Comparison of ENCODE assay signal across 10 cellular contexts in the genomic region with DNA sequence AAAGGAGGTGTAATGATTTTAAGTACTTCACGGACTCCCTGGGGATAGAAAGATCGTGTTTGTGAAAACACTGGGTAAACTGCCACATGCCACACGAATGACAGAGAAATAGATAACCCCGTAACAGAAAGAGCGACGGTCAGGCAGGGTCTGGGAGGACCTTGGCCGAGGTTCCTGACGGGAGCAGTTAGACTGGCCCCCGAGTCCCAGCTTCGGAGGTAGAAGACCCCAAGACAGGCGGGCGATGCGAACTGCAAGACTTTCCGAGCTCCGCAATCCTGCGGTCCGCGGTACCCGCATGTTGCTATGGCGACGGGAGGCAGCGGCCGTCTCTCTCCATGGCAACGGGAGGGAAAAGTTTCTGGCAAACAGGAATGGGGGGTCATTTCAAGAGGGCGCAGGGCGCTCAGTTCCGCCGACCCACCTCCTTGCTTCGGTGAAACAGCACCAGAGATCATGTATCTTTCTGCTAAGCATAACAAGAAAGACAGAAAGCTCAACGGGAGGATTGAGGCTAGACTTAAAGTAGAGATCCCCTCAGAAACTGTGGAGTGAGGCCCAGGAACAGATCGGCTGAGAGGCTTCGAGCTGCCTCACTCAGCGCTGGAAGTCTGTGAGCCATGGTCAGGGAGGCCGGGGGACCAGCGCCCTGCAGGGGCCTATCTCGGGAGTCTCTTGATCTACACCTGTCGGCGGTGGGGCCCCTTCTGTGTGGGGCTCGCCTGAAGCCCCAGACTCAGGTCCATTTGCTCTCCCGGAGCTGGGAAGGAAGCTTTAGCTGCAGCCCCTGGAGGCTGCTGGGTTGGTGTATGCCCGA. TPM values are rescaled to one million over a fixed set of nuclear protein-coding genes. Genes with fewer than 3 reads are reported as not detected.
DNase-seq lines count a peak whose midpoint lies in the region; ATAC-seq and TF ChIP-seq lines count a peak whose summit lies in the region.
"Had no signal": no experiment of that assay in that cellular context is flagged by ENCODE, and none has a peak within 500 bp of the region (broad histone marks: within the 10 kb centered on the region; RNA-seq: fewer than 3 reads in every experiment).

No MANE protein-coding gene starts in this region.

- H4K20me1 ChIP-seq in mammary epithelial cell (ENCODE audit: insufficient read depth, low read length), result peaks cover 3% of the 10 kb centered on the region

- peak overlapping the region; percentile 21 for H3K4me3 Mint-ChIP-seq in memory B cell

- no peaks in the 10 kb centered on the region for H3K36me3 Mint-ChIP-seq in memory B cell

- no peak for TF ChIP-seq CTCF in mammary epithelial cell (conservative IDR thresholded peaks at IDR 0.05 in 1 of 2, IDR thresholded peaks at IDR 0.05 in 1 of 2; ENCODE audit: extremely low read depth in 1 of 2, insufficient read depth in 1 of 2, low read depth in 1 of 2, low read length in 2 of 2)

- intact Hi-C loops in mammary epithelial cell (cut with micrococcal nuclease) (no loop called here), posterior vena cava (cut with DNase I) (no loop called here)

- BruUV-seq in mammary epithelial cell (replicated peaks; lab: Mats Ljungman, UMichigan), result no TSS peak

- no peaks in the 10 kb centered on the region for H3K79me2 ChIP-seq in mammary epithelial cell (ENCODE audit: insufficient read depth, low read length)

- peaks cover 9% of the 10 kb centered on the region for H3K4me1 ChIP-seq in mammary epithelial cell (ENCODE audit: insufficient read depth, low read length)

- H3K27ac Mint-ChIP-seq in memory B cell, result no peak overlapping the region

- no peak overlapping the region for H3K4me2 ChIP-seq in mammary epithelial cell (ENCODE audit: insufficient read depth, low read depth, low read length)

- H3K27ac ChIP-seq in mammary epithelial cell (ENCODE audit: insufficient read depth, low read depth, low read length), result no peak overlapping the region
- H3K27ac ChIP-seq: skin epidermis had no signal

- H3K36me3 ChIP-seq in H7 (replicated peaks; ENCODE audit: control insufficient read depth, insufficient read depth, low read length), result 0 out of 2 replicates have a peak, but pooled peaks cover 4% of the 10 kb centered on the region
- H3K36me3 ChIP-seq in mammary epithelial cell (ENCODE audit: insufficient read depth, low read length), result no peaks in the 10 kb centered on the region

- no peak overlapping the region for H2AFZ ChIP-seq in mammary epithelial cell (ENCODE audit: low read depth, low read length)

- no peak overlapping the region for H3K9ac ChIP-seq in mammary epithelial cell (ENCODE audit: insufficient read depth, low read length)

- DNase-seq in AG20443 (ENCODE audit: low spot score) (peak; percentile 56), H7 (peak; percentile 87), astrocyte of the hippocampus (ENCODE audit: low read depth, low spot score) (peak; percentile 68), memory B cell (ENCODE audit: low spot score in 2 of 2) (no peak), mammary epithelial cell (no peak), posterior vena cava (ENCODE audit: low spot score) (no peak), COLO829 (ENCODE audit: low spot score) (no peak), MV-4-11 (lab: John Stamatoyannopoulos, UW) (no peak)

- dilution Hi-C loops in mammary epithelial cell (cut with HindIII; ENCODE audit: low sequenced_read_pairs), result no loop called here

- CTCF ChIA-PET in mammary epithelial cell (lab: Charles Lee; ENCODE audit: low non-redundant PET), result no interaction called here

- WGBS in mammary epithelial cell (ENCODE audit: low coverage, missing lambda C conversion rate), result 10% methylated on average over 30 of the region's 41 CpGs

- H3K4me1 Mint-ChIP-seq in memory B cell, result peaks cover 6% of the 10 kb centered on the region

- no peak for ATAC-seq in memory B cell (ENCODE audit: low read depth)

- H3K4me3 ChIP-seq in H7 (ENCODE audit: insufficient read depth, low read depth, low read length) (peak overlapping the region; percentile 95), mammary epithelial cell (replicated peaks in 1 of 3; ENCODE audit: insufficient read depth in 1 of 3, low read depth in 2 of 3, low read length in 3 of 3) (no peak overlapping the region)

- peaks cover 29% of the 10 kb centered on the region for H3K27me3 ChIP-seq in H7 (ENCODE audit: control insufficient read depth, insufficient read depth, low read length)
- peaks cover 49% of the 10 kb centered on the region for H3K27me3 ChIP-seq in mammary epithelial cell (ENCODE audit: insufficient read depth, low read length)

- H3K9me3 ChIP-seq in mammary epithelial cell (replicated peaks; ENCODE audit: insufficient read depth, low read length), result no peaks in the 10 kb centered on the region

- in situ Hi-C loops in mammary epithelial cell (cut with MboI; ENCODE audit: low sequenced_read_pairs in 2 of 2), result no loop called here

- H3K9me3 Mint-ChIP-seq in memory B cell, result no peaks in the 10 kb centered on the region

- peaks cover 29% of the 10 kb centered on the region for H3K27me3 Mint-ChIP-seq in memory B cell

RNA-seq across cellular contexts. Expression of a gene that starts 0.7 kb away (rescaled TPM):
- 41.6 and 69.8 TPM in 2 replicates for total RNA-seq in H7 (2014; rRNA removed; shearing (Covaris generic))
- total RNA-seq in mammary epithelial cell, result not detected
- not detected for polyA plus RNA-seq in mammary epithelial cell
- polyA minus RNA-seq in mammary epithelial cell, result not detected
- total RNA-seq in posterior vena cava, result under 1 TPM in 1 of 2 donors, not detected in 1; 0.10 TPM
- total RNA-seq: SK-MEL-5 had no signal

Comparison
In these comparisons a context has a peak if more than half of its experiments do, and no peak if none do; other contexts are left out.
1. DNase-seq: peak in AG20443 (single experiment), H7 (single experiment) and astrocyte of the hippocampus (single experiment); none in memory B cell (0 of 2), mammary epithelial cell (single experiment), posterior vena cava (single experiment), COLO829 (single experiment) and MV-4-11 (single experiment).
2. RNA of a gene that starts 0.7 kb away (total RNA-seq): 41.6 to 69.8 TPM in H7; 0.10 TPM in posterior vena cava and not detected in mammary epithelial cell; every median in the first group is over 10 times any median in the second.